2 cellular contexts compared by ENCODE assay signal in genomic region chr12:54211920-54212319, GRCh38.
TF ChIP-seq lines count a peak whose summit lies in the region.

No MANE protein-coding gene starts in this region.

TF ChIP-seq in HEK293, 187 proteins besides CTCF, POLR2A, EP300 and RAD21 (continued from another document and continues in another):
- TF ChIP-seq ZNF518A (tag by site-specific recombination; conservative IDR thresholded peaks at IDR 0.05; ENCODE audit: low read depth) (no peak), SALL2 (tag by site-specific recombination; IDR thresholded peaks at IDR 0.05; ENCODE audit: borderline replicate concordance) (no peak), ZNF404 (tag by site-specific recombination; IDR thresholded peaks at IDR 0.05) (no peak), ZNF776 (tag by site-specific recombination; IDR thresholded peaks at IDR 0.05; ENCODE audit: borderline replicate concordance) (no peak), ZNF692 (tag by site-specific recombination; IDR thresholded peaks at IDR 0.05) (no peak), ZBTB49 (tag by site-specific recombination; IDR thresholded peaks at IDR 0.05; ENCODE audit: low read depth) (no peak), ZNF645 (tag by site-specific recombination; IDR thresholded peaks at IDR 0.05) (peak; percentile 92; the same call in 1 of the 2 replicates)

TF ChIP-seq in K562, 482 proteins besides CTCF, POLR2A, EP300 and RAD21 (continued from another document and continues in another):
- no peak for TF ChIP-seq ZNF318 (IDR thresholded peaks at IDR 0.05; ENCODE audit: borderline replicate concordance in 1 of 2, low read depth in 1 of 2)
- TF ChIP-seq TSHZ1 (CRISPR knock-in tag; IDR thresholded peaks at IDR 0.05) = no peak
- no peak for TF ChIP-seq FOXK2 (conservative IDR thresholded peaks at IDR 0.05 in 1 of 2, IDR thresholded peaks at IDR 0.05 in 1 of 2; ENCODE audit: low read depth in 2 of 2)
- no peak for TF ChIP-seq KAT8 (IDR thresholded peaks at IDR 0.05; ENCODE audit: low read depth)
- TF ChIP-seq ZSCAN32 (CRISPR knock-in tag; IDR thresholded peaks at IDR 0.05) = no peak
- TF ChIP-seq ATF3 (IDR thresholded peaks at IDR 0.05) = no peak
- no peak for TF ChIP-seq ATF3 (CRISPR knock-in tag; conservative IDR thresholded peaks at IDR 0.05)
- TF ChIP-seq PHF20 (IDR thresholded peaks at IDR 0.05; ENCODE audit: partially characterized antibody) = no peak
- 0 out of 2 replicates have a peak, but pooled peaks have one; percentile 18 for TF ChIP-seq USF1 (CRISPR knock-in tag; IDR thresholded peaks at IDR 0.05)
- TF ChIP-seq IRF9 (tag; IDR thresholded peaks at IDR 0.05) = no peak
- TF ChIP-seq ZNF212 (CRISPR knock-in tag; IDR thresholded peaks at IDR 0.05) = no peak
- TF ChIP-seq IFI16 (CRISPR knock-in tag; IDR thresholded peaks at IDR 0.05) = no peak
- no peak for TF ChIP-seq SAP30 (IDR thresholded peaks at IDR 0.05; ENCODE audit: borderline replicate concordance, insufficient read depth, low read depth, low read length, poor library complexity, severe bottlenecking)
- no peak for TF ChIP-seq ZBTB7A (IDR thresholded peaks at IDR 0.05; ENCODE audit: borderline replicate concordance, control insufficient read depth, low read depth, low read length)
- TF ChIP-seq ZNF174 (CRISPR knock-in tag; IDR thresholded peaks at IDR 0.05) = no peak
- no peak for TF ChIP-seq E2F4 (CRISPR knock-in tag; IDR thresholded peaks at IDR 0.05; ENCODE audit: low read depth)
- TF ChIP-seq GATA2 (CRISPR knock-in tag; IDR thresholded peaks at IDR 0.05) = no peak
- TF ChIP-seq RHOXF2B (CRISPR knock-in tag; conservative IDR thresholded peaks at IDR 0.05) = no peak
- peak; percentile 67; the same call in 1 of the 2 replicates for TF ChIP-seq THRB (CRISPR knock-in tag; conservative IDR thresholded peaks at IDR 0.05)
- TF ChIP-seq PTRF (tag; IDR thresholded peaks at IDR 0.05) = no peak
- TF ChIP-seq MCM3 (IDR thresholded peaks at IDR 0.05) = peak; percentile 83
- TF ChIP-seq ZNF830 (CRISPR knock-in tag; IDR thresholded peaks at IDR 0.05) = no peak
- TF ChIP-seq DLX4 (CRISPR knock-in tag; IDR thresholded peaks at IDR 0.05) = no peak
- no peak for TF ChIP-seq NFRKB (IDR thresholded peaks at IDR 0.05; ENCODE audit: low read depth)
- no peak for TF ChIP-seq ZNF277 (CRISPR knock-in tag; IDR thresholded peaks at IDR 0.05; ENCODE audit: borderline replicate concordance)
- no peak for TF ChIP-seq TCF3 (CRISPR knock-in tag; IDR thresholded peaks at IDR 0.05)
- TF ChIP-seq ATF7 (IDR thresholded peaks at IDR 0.05) = no peak
- no peak for TF ChIP-seq RCOR1 (IDR thresholded peaks at IDR 0.05; ENCODE audit: borderline replicate concordance in 1 of 2, low read depth in 2 of 2, low read length in 2 of 2)
- TF ChIP-seq ZBTB26 (CRISPR knock-in tag; IDR thresholded peaks at IDR 0.05) = 0 out of 2 replicates have a peak, but pooled peaks have one; percentile 65
- no peak for TF ChIP-seq L3MBTL2 (IDR thresholded peaks at IDR 0.05)
- TF ChIP-seq ZNF224 (CRISPR knock-in tag; IDR thresholded peaks at IDR 0.05) = no peak
- TF ChIP-seq DACH1 (IDR thresholded peaks at IDR 0.05; ENCODE audit: partially characterized antibody) = no peak
- no peak for TF ChIP-seq ZNF354B (CRISPR knock-in tag; IDR thresholded peaks at IDR 0.05)
- TF ChIP-seq ZNF217 (CRISPR knock-in tag; IDR thresholded peaks at IDR 0.05) = no peak
- TF ChIP-seq CREBBP (IDR thresholded peaks at IDR 0.05; ENCODE audit: low read depth, low read length) = no peak
- TF ChIP-seq CC2D1A (IDR thresholded peaks at IDR 0.05) = no peak
- TF ChIP-seq ZNF232 (CRISPR knock-in tag; IDR thresholded peaks at IDR 0.05) = no peak
- no peak for TF ChIP-seq ZNF316 (IDR thresholded peaks at IDR 0.05)
